Comparison of ENCODE assay signal across 1 cellular context in the genomic region with DNA sequence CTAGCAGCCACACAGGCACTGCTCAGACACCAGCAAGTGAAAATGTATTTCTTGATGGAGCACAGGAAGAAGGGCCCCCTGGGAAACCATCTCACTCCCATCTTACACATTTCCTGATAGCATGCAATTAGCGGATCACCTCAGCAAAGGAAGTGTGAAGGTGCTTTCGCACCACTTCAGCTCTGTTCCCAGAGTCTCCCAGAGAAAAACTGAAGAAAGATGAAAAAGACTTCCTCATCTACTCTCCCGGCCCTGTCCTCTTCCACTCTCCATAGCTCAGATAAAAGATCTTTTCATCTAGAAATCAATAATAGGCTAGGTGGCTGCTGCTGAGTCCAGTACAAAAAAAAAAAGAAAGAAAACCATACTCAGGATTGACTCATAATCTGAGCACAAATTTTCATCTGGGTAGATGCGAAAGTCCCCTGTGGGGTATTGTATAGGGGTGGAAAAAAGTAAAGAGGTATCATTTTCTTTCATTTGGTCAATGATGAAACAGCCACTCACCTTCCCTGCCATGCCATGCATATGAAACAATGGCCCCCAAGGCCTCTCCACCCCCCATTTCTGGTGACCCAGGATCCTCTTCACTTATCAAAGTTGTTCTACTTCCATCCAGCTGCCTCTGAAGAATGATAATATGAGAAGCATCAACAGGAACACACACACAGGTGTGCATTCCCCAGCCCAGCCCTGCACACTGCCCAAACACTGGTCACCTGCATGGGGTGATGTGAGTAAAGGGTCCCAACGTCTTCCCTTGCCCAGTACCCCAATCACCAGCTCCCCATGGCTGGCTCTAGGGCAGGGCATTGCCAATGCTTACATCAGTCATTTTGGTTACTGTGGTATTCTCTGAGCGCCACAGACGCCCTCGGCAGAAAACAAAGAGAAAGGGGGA.
TF ChIP-seq lines count a peak whose summit lies in the region.

No MANE protein-coding gene starts in this region.

TF ChIP-seq in SK-N-SH, 30 proteins besides CTCF, POLR2A, EP300 and RAD21 (continued from another document):
- TF ChIP-seq POLR2AphosphoS5 (IDR thresholded peaks at IDR 0.05; ENCODE audit: low read depth, low read length): no peak
